Comparison of ENCODE assay signal across 12 cellular contexts in genomic region chr16:48831081-48831722, GRCh38.
DNase-seq lines count a peak whose midpoint lies in the region; ATAC-seq and TF ChIP-seq lines count a peak whose summit lies in the region.
"Had no signal": no experiment of that assay in that cellular context is flagged by ENCODE, and none has a peak within 500 bp of the region (broad histone marks: within the 10 kb centered on the region; RNA-seq: fewer than 3 reads in every experiment).

No MANE protein-coding gene starts in this region.

- TF ChIP-seq CTCF in GM12873 (IDR thresholded peaks at IDR 0.05; ENCODE audit: insufficient read depth, low read depth, low read length, missing control alignments) (peak; percentile 55), PC-3 (conservative IDR thresholded peaks at IDR 0.05; ENCODE audit: low read depth, low read length) (0 out of 2 replicates have a peak, but pooled peaks have one; percentile 27)

- H3K4me1 ChIP-seq in PC-3 (ENCODE audit: insufficient read depth, low read length): no peaks in the 10 kb centered on the region
- H3K4me1 ChIP-seq: esophagus squamous epithelium had no signal

- H3K4me2 ChIP-seq in PC-3 (ENCODE audit: low read length): no peak overlapping the region

- in situ Hi-C loops in ACHN (cut with HindIII; ENCODE audit: low pct_ligation_motif_present, low pct_unique_long_range_greater_than_20kb, low sequenced_read_pairs): no loop called here

- POLR2A ChIA-PET in PC-3 (lab: Charles Lee; ENCODE audit: unreplicated experiment): no interaction called here

- no peaks in the 10 kb centered on the region for H3K27me3 ChIP-seq in PC-3 (ENCODE audit: low read length)
- H3K27me3 ChIP-seq: esophagus squamous epithelium had no signal

- ATAC-seq in PC-3 (no peak), GM21390 (IDR thresholded peaks at IDR 0.05; ENCODE audit: unreplicated experiment) (no peak), GM19452 (IDR thresholded peaks at IDR 0.05; ENCODE audit: unreplicated experiment) (no peak)
- ATAC-seq: naive thymus-derived CD4-positive, alpha-beta T cell had no signal

- CTCF ChIA-PET in PC-3 (lab: Charles Lee): no interaction called here

- no peak overlapping the region for H3K27ac ChIP-seq in PC-3 (ENCODE audit: low read length)
- H3K27ac ChIP-seq: esophagus squamous epithelium had no signal

- no peak overlapping the region for H3K4me3 ChIP-seq in PC-3 (ENCODE audit: low read length)
- H3K4me3 ChIP-seq: esophagus squamous epithelium had no signal

- no peaks in the 10 kb centered on the region for H3K9me3 ChIP-seq in PC-3 (ENCODE audit: low read length)
- H3K9me3 ChIP-seq: esophagus squamous epithelium had no signal

- H3K79me2 ChIP-seq in PC-3 (ENCODE audit: low read length): no peaks in the 10 kb centered on the region

- H4K20me1 ChIP-seq in PC-3 (ENCODE audit: low read length): no peaks in the 10 kb centered on the region

- no peaks in the 10 kb centered on the region for H3F3A ChIP-seq in PC-3 (ENCODE audit: low read length, unreplicated experiment)

- no peaks in the 10 kb centered on the region for H3K9me2 ChIP-seq in PC-3 (replicated peaks; ENCODE audit: low read length)

- H3K9ac ChIP-seq in PC-3 (ENCODE audit: low read length): no peak overlapping the region

- DNase-seq in ACHN (peak; percentile 19), PC-3 (peak; percentile 35), iPS-NIHi11 (ENCODE audit: low spot score) (peak; percentile 47), NCI-H1092 (lab: John Stamatoyannopoulos, UW) (no peak), NCI-H345 treated with DMSO at 0.1 percent for 48 hours (lab: John Stamatoyannopoulos, UW; ENCODE audit: unreplicated experiment) (no peak)
- DNase-seq: activated naive CD4-positive, alpha-beta T cell treated with anti-CD3 and anti-CD28 coated beads, Interleukin-2, amount 10 ng/mL, durations not matched to agents 7 days and 5 days; esophagus squamous epithelium; naive thymus-derived CD4-positive, alpha-beta T cell; T-helper 2 cell had no signal

- H3K36me3 ChIP-seq in PC-3 (ENCODE audit: low read depth, low read length): no peaks in the 10 kb centered on the region
- H3K36me3 ChIP-seq: esophagus squamous epithelium had no signal

- no peak overlapping the region for H2AFZ ChIP-seq in PC-3 (ENCODE audit: low read length)

- no TSS peak for BruUV-seq in PC-3 (replicated peaks; lab: Mats Ljungman, UMichigan)

- intact Hi-C loops in PC-3 (cut with micrococcal nuclease): loop anchor here (5.0 kb wide), 1 partner anchor 521 kb away; no protein-coding TSS in a partner anchor

Comparison
In these comparisons a context has a peak if more than half of its experiments do, and no peak if none do; other contexts are left out.
1. DNase-seq: peak in ACHN (single experiment), PC-3 (single experiment) and iPS-NIHi11 (single experiment); none in NCI-H1092 (single experiment) and NCI-H345 treated with DMSO at 0.1 percent for 48 hours (single experiment).